ENCODE assay signal across 11 cellular contexts in the genomic region with DNA sequence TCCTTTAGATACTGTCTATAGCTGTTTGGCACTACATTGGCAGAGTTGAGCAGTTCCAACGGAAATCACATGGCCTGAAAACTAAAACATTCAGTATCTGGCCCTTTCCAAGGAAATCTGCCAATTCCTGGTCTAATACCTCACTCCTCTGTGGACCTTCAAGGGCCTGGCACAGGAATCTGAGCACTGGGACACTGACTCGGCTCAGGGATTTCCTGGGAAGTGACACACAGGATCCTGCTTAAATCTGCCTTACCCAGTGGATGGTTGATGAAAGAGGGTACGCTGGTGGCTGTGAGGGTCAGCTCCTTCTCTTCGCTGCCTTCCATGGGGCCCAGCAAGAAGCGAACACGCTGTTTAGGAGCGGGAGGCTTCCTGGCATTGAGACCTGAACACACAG. TPM values are rescaled to one million over a fixed set of nuclear protein-coding genes. Genes with fewer than 3 reads are reported as not detected.
DNase-seq lines count a peak whose midpoint lies in the region; ATAC-seq and TF ChIP-seq lines count a peak whose summit lies in the region.
"Had no signal": no experiment of that assay in that cellular context is flagged by ENCODE, and none has a peak within 500 bp of the region (broad histone marks: within the 10 kb centered on the region; RNA-seq: fewer than 3 reads in every experiment).

No MANE protein-coding gene starts in this region.

- intact Hi-C loops in IMR-90 (cut with micrococcal nuclease) = no loop called here
- intact Hi-C loops in MCF 10A (cut with micrococcal nuclease) = no loop called here

- no peak overlapping the region; the same call in 1 of the 2 replicates for H3K23ac ChIP-seq in IMR-90 (ENCODE audit: low read depth, low read length)

- H4K8ac ChIP-seq in IMR-90 (ENCODE audit: low read depth in 2 of 2, low read length in 2 of 2) = peak overlapping the region; percentile 99 to 100; a peak in 3 of 4 replicates

- H3K36me3 Mint-ChIP-seq in MCF 10A (ENCODE audit: insufficient read depth, unreplicated experiment) = peaks cover 49% of the 10 kb centered on the region

- ATAC-seq in IMR-90 (ENCODE audit: low read depth) = no peak
- ATAC-seq in GM18498 (IDR thresholded peaks at IDR 0.05; ENCODE audit: unreplicated experiment) = no peak
- no peak for ATAC-seq in HG03196 (IDR thresholded peaks at IDR 0.05; ENCODE audit: unreplicated experiment)

- no peak overlapping the region for H2BK15ac ChIP-seq in IMR-90 (ENCODE audit: low read depth, low read length)

- H3K4me3 ChIP-seq in AG04449 (ENCODE audit: low read depth, low read length) (peak overlapping the region; percentile 97), IMR-90 (ENCODE audit: insufficient read depth, low read depth, low read length) (no peak overlapping the region), muscle layer of colon (ENCODE audit: low read depth in 1 of 2, low read length in 2 of 2) (peak overlapping the region; percentile 99)

- BruUV-seq in IMR-90 (replicated peaks; lab: Mats Ljungman, UMichigan) = no TSS peak
- BruUV-seq in MCF 10A (replicated peaks; lab: Mats Ljungman, UMichigan) = no TSS peak

- no peak for TF ChIP-seq POLR2A in IMR-90 (IDR thresholded peaks at IDR 0.05; ENCODE audit: low read depth, low read length)

- no peaks in the 10 kb centered on the region for H3K9me3 Mint-ChIP-seq in MCF 10A (ENCODE audit: unreplicated experiment)

- in situ Hi-C loops in IMR-90 (cut with MboI; ENCODE audit: low sequenced_read_pairs) = no loop called here

- peaks cover 7% of the 10 kb centered on the region for H3K4me1 Mint-ChIP-seq in MCF 10A (ENCODE audit: insufficient read depth, unreplicated experiment)

- H3K9me3 ChIP-seq in IMR-90 (ENCODE audit: control insufficient read depth, insufficient read depth, low read length) (no peaks in the 10 kb centered on the region), muscle layer of colon (ENCODE audit: low read length) (no peaks in the 10 kb centered on the region)

- no peak overlapping the region for H2AFZ ChIP-seq in IMR-90 (replicated peaks; ENCODE audit: low read length, poor library complexity)

- H2AK5ac ChIP-seq in IMR-90 (ENCODE audit: low read depth, low read length) = no peak overlapping the region

- H2BK120ac ChIP-seq in IMR-90 (ENCODE audit: low read depth, low read length) = no peak overlapping the region

- H3K9ac ChIP-seq in IMR-90 (ENCODE audit: low read depth, low read length) (peak overlapping the region; percentile 89; the same call in 1 of the 2 replicates), muscle layer of colon (ENCODE audit: low read length) (no peak overlapping the region)

- H3K27me3 Mint-ChIP-seq in MCF 10A (ENCODE audit: insufficient read depth, unreplicated experiment) = no peaks in the 10 kb centered on the region

- WGBS in IMR-90 (ENCODE audit: extremely low coverage in 2 of 2, insufficient read length in 1 of 2), 2 experiments = no CpG with 5 or more reads among the region's 7 CpGs

- H2BK20ac ChIP-seq in IMR-90 (ENCODE audit: low read depth, low read length) = no peak overlapping the region

- H3K4me2 ChIP-seq in IMR-90 (ENCODE audit: low read depth, low read length) = peak overlapping the region; percentile 95; the same call in 1 of the 2 replicates

- peak overlapping the region; percentile 86 for H3K4me3 Mint-ChIP-seq in MCF 10A (ENCODE audit: unreplicated experiment)

- peak overlapping the region; percentile 95 for H3K27ac Mint-ChIP-seq in MCF 10A (ENCODE audit: low read depth, unreplicated experiment)

- no peak overlapping the region for H4K91ac ChIP-seq in IMR-90 (ENCODE audit: insufficient read depth, low read depth, low read length)

- no peak overlapping the region for H3K27ac ChIP-seq in IMR-90 (ENCODE audit: insufficient read depth, low read length)
- H3K27ac ChIP-seq in muscle layer of colon (ENCODE audit: low read depth, low read length) = no peak overlapping the region

- H4K20me1 ChIP-seq in IMR-90 (ENCODE audit: insufficient read depth, low read length) = 0 out of 2 replicates have a peak, but pooled peaks cover 4% of the 10 kb centered on the region

- CTCF ChIA-PET in AG04449 (lab: Yijun Ruan, JAX) (interaction anchor here (1.2 to 3.0 kb wide), 4 partner anchors 17 to 98 kb away, joined by 3 to 18 read pairs (median 4); no protein-coding TSS in a partner anchor), IMR-90 (lab: Yijun Ruan, JAX) (no interaction called here), MCF 10A (lab: Yijun Ruan, JAX) (interaction anchor here (0.6 to 2.1 kb wide), 7 partner anchors 20 to 1319 kb away, joined by 3 to 9 read pairs (median 4); no protein-coding TSS in a partner anchor)

- H2AK9ac ChIP-seq in IMR-90 (replicated peaks; ENCODE audit: low read depth, low read length, poor library complexity) = peak overlapping the region; percentile 89

- POLR2A ChIA-PET in AG04449 (lab: Yijun Ruan, JAX) = no interaction called here
- POLR2A ChIA-PET in IMR-90 (lab: Charles Lee; ENCODE audit: unreplicated experiment) = no interaction called here
- POLR2A ChIA-PET in MCF 10A (lab: Yijun Ruan, JAX) = interaction anchor here (1.0 to 2.6 kb wide), 9 partner anchors 12 to 232 kb away, joined by 3 to 14 read pairs (median 6); partner anchors contain the start of genes SLC27A4 and URM1

- dilution Hi-C loops in IMR-90 (cut with HindIII; ENCODE audit: low sequenced_read_pairs, unreplicated experiment) = no loop called here

- H3K18ac ChIP-seq in IMR-90 (ENCODE audit: low read depth, low read length) = no peak overlapping the region

- TF ChIP-seq CTCF in AG04449 (IDR thresholded peaks at IDR 0.05; ENCODE audit: insufficient read depth, low read length, missing control alignments) (no peak), IMR-90 (conservative IDR thresholded peaks at IDR 0.05; ENCODE audit: low read depth, low read length) (no peak), MCF 10A (IDR thresholded peaks at IDR 0.05; ENCODE audit: unreplicated experiment) (no peak)

- no peaks in the 10 kb centered on the region for H3K27me3 ChIP-seq in IMR-90 (ENCODE audit: control insufficient read depth, insufficient read depth, low read length)
- H3K27me3 ChIP-seq in muscle layer of colon (ENCODE audit: control insufficient read depth in 1 of 2, insufficient read depth in 2 of 2, low read length in 2 of 2) = no peaks in the 10 kb centered on the region

- DNase-seq in AG04449 (ENCODE audit: low read depth, low spot score) = no peak
- DNase-seq in IMR-90 = no peak
- no peak for DNase-seq in MCF 10A (ENCODE audit: unreplicated experiment)
- DNase-seq in NCI-H1436 (lab: John Stamatoyannopoulos, UW) = no peak
- no peak for DNase-seq in DMS79 treated with DMSO at 0.1 percent for 48 hours (lab: John Stamatoyannopoulos, UW)
- DNase-seq: hypothalamus; stimulated activated CD8-positive, alpha-beta memory T cell treated with anti-CD3 and anti-CD28 coated beads, Interleukin-4, amount 100 ng/mL, for 48 hours; T1000 had no signal

- H3K4me1 ChIP-seq in IMR-90 (ENCODE audit: control insufficient read depth, insufficient read depth, low read length) (peaks cover 5% of the 10 kb centered on the region), muscle layer of colon (ENCODE audit: insufficient read depth, low read length) (peaks cover 15% of the 10 kb centered on the region)

- H3K4ac ChIP-seq in IMR-90 (ENCODE audit: low read depth, low read length) = peak overlapping the region; percentile 80; the same call in 1 of the 2 replicates

- no peak overlapping the region for H3K14ac ChIP-seq in IMR-90 (replicated peaks; ENCODE audit: low read depth, low read length)

- H3K56ac ChIP-seq in IMR-90 (ENCODE audit: extremely low read depth, insufficient read depth, low read length) = no peak overlapping the region

- no peak for TF ChIP-seq RAD21 in IMR-90 (IDR thresholded peaks at IDR 0.05; ENCODE audit: low read length)

- no peak overlapping the region for H2BK5ac ChIP-seq in IMR-90 (ENCODE audit: low read depth, low read length, poor library complexity, severe bottlenecking)

- peaks cover 2% of the 10 kb centered on the region; the same call in 1 of the 2 replicates for H3K9me1 ChIP-seq in IMR-90 (ENCODE audit: insufficient read depth, low read length)

- H3K36me3 ChIP-seq in IMR-90 (ENCODE audit: control insufficient read depth, insufficient read depth, low read length) (peaks cover 21% of the 10 kb centered on the region), muscle layer of colon (ENCODE audit: insufficient read depth, low read length) (peaks cover 29% of the 10 kb centered on the region)

- peaks cover 38 to 51% of the 10 kb centered on the region in 2 experiments for H3K79me1 ChIP-seq in IMR-90 (ENCODE audit: low read depth in 1 of 2, low read length in 2 of 2)

- H4K5ac ChIP-seq in IMR-90 (ENCODE audit: low read depth, low read length) = no peak overlapping the region; the same call in 1 of the 2 replicates

TF ChIP-seq in IMR-90, 13 proteins besides CTCF, POLR2A, EP300 and RAD21 (continues in another document):
- TF ChIP-seq FOS (IDR thresholded peaks at IDR 0.05; ENCODE audit: low read depth, low read length) (no peak), MAFK (IDR thresholded peaks at IDR 0.05; ENCODE audit: low read depth, low read length) (no peak), CHD1 (IDR thresholded peaks at IDR 0.05; ENCODE audit: low read depth, low read length) (no peak), MAZ (IDR thresholded peaks at IDR 0.05; ENCODE audit: borderline replicate concordance, low read depth, low read length) (no peak)

RNA-seq across cellular contexts. Expression of gene TRUB2, which starts 0.9 kb away (rescaled TPM):
- total RNA-seq in IMR-90 (2012; rRNA removed) (16.7 and 21.3 TPM in 2 replicates), MCF 10A (2022) (36.1 and 37.6 TPM in 2 replicates)
- polyA plus RNA-seq in IMR-90 (2012; rRNA removed) = 17.4 and 18.0 TPM in 2 replicates
- 11.0 TPM in 2 replicates for polyA plus RNA-seq in IMR-90 (2012; cell fraction: cytosol; rRNA removed)
- polyA plus RNA-seq in IMR-90 (2012; cell fraction: nucleus; rRNA removed; ENCODE audit: low replicate concordance) = 6.4 and 11.4 TPM in 2 replicates

RNA-seq across cellular contexts. Expression of gene COQ4, which starts 1.3 kb away (rescaled TPM):
- 20.0 and 20.1 TPM in 2 replicates for total RNA-seq in IMR-90 (2012; rRNA removed)
- 40.7 and 41.4 TPM in 2 replicates for polyA plus RNA-seq in IMR-90 (2012; rRNA removed)
- polyA plus RNA-seq in IMR-90 (2012; cell fraction: cytosol; rRNA removed) = 39.1 and 45.7 TPM in 2 replicates
- 112 and 183 TPM in 2 replicates for polyA plus RNA-seq in IMR-90 (2012; cell fraction: nucleus; rRNA removed; ENCODE audit: low replicate concordance)
- 57.1 and 58.9 TPM in 2 replicates for total RNA-seq in MCF 10A (2022)

RNA-seq across cellular contexts. Expression of gene SLC27A4, which starts 19.0 kb away (rescaled TPM):
- total RNA-seq in IMR-90 (2012; rRNA removed) (9.2 and 9.7 TPM in 2 replicates), MCF 10A (2022) (17.0 and 18.8 TPM in 2 replicates)
- polyA plus RNA-seq in IMR-90 (2012; rRNA removed) = 13.7 and 14.8 TPM in 2 replicates
- 11.7 and 14.4 TPM in 2 replicates for polyA plus RNA-seq in IMR-90 (2012; cell fraction: cytosol; rRNA removed)
- 10.3 and 25.2 TPM in 2 replicates for polyA plus RNA-seq in IMR-90 (2012; cell fraction: nucleus; rRNA removed; ENCODE audit: low replicate concordance)

RNA-seq across cellular contexts. Expression of gene SWI5, which starts 45.3 kb away (rescaled TPM):
- total RNA-seq in IMR-90 (2012; rRNA removed) (37.5 and 38.9 TPM in 2 replicates), MCF 10A (2022) (27.7 and 39.0 TPM in 2 replicates)
- 93.5 and 99.7 TPM in 2 replicates for polyA plus RNA-seq in IMR-90 (2012; rRNA removed)
- polyA plus RNA-seq in IMR-90 (2012; cell fraction: cytosol; rRNA removed) = 67.9 and 73.4 TPM in 2 replicates
- 21.7 and 25.2 TPM in 2 replicates for polyA plus RNA-seq in IMR-90 (2012; cell fraction: nucleus; rRNA removed; ENCODE audit: low replicate concordance)

RNA-seq across cellular contexts. Expression of gene GOLGA2, which starts 45.5 kb away (rescaled TPM):
- total RNA-seq in IMR-90 (2012; rRNA removed) (118 TPM in 2 replicates), MCF 10A (2022) (124 and 147 TPM in 2 replicates)
- polyA plus RNA-seq in IMR-90 (2012; rRNA removed) = 124 and 146 TPM in 2 replicates
- 69.6 and 69.8 TPM in 2 replicates for polyA plus RNA-seq in IMR-90 (2012; cell fraction: cytosol; rRNA removed)
- 168 and 324 TPM in 2 replicates for polyA plus RNA-seq in IMR-90 (2012; cell fraction: nucleus; rRNA removed; ENCODE audit: low replicate concordance)
